Comparison of ENCODE assay signal across 1 cellular context in genomic region chr12:34022079-34022830, GRCh38.
TF ChIP-seq lines count a peak whose summit lies in the region.

A gene with protein sequence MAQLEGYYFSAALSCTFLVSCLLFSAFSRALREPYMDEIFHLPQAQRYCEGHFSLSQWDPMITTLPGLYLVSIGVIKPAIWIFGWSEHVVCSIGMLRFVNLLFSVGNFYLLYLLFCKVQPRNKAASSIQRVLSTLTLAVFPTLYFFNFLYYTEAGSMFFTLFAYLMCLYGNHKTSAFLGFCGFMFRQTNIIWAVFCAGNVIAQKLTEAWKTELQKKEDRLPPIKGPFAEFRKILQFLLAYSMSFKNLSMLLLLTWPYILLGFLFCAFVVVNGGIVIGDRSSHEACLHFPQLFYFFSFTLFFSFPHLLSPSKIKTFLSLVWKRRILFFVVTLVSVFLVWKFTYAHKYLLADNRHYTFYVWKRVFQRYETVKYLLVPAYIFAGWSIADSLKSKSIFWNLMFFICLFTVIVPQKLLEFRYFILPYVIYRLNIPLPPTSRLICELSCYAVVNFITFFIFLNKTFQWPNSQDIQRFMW (plus strand): TSS chr12:34022496. CDS start chr12:34022600, 104 bp downstream.

TF ChIP-seq in HepG2, 621 proteins besides CTCF, POLR2A, EP300 and RAD21 (continued from another document and continues in another):
- TF ChIP-seq ZBTB46 (CRISPR knock-in tag; IDR thresholded peaks at IDR 0.05; ENCODE audit: borderline replicate concordance) (no peak), ZNF773 (CRISPR knock-in tag; IDR thresholded peaks at IDR 0.05; ENCODE audit: borderline replicate concordance) (no peak), SKI (IDR thresholded peaks at IDR 0.05; ENCODE audit: partially characterized antibody) (peak; percentile 34), SRF (IDR thresholded peaks at IDR 0.05; ENCODE audit: low read depth, low read length) (peak; percentile 34; the same call in 1 of the 2 replicates), ZNF251 (CRISPR knock-in tag; IDR thresholded peaks at IDR 0.05) (no peak), ZBTB3 (CRISPR knock-in tag; IDR thresholded peaks at IDR 0.05; ENCODE audit: borderline replicate concordance, low read depth) (no peak), ZNF747 (CRISPR knock-in tag; IDR thresholded peaks at IDR 0.05; ENCODE audit: borderline replicate concordance) (peak; percentile 31; the same call in 1 of the 2 replicates), ZNF256 (CRISPR knock-in tag; conservative IDR thresholded peaks at IDR 0.05) (no peak), ZNF674 (CRISPR knock-in tag; IDR thresholded peaks at IDR 0.05; ENCODE audit: low read depth) (no peak), YEATS4 (CRISPR knock-in tag; IDR thresholded peaks at IDR 0.05; ENCODE audit: borderline replicate concordance) (peak; percentile 59; the same call in 1 of the 2 replicates), FLYWCH1 (CRISPR knock-in tag; IDR thresholded peaks at IDR 0.05) (no peak), ZNF382 (CRISPR knock-in tag; IDR thresholded peaks at IDR 0.05; ENCODE audit: borderline replicate concordance) (no peak), GPN1 (CRISPR knock-in tag; IDR thresholded peaks at IDR 0.05; ENCODE audit: borderline replicate concordance) (no peak), KDM6A (CRISPR knock-in tag; IDR thresholded peaks at IDR 0.05; ENCODE audit: low read depth) (no peak), ZNF547 (CRISPR knock-in tag; IDR thresholded peaks at IDR 0.05) (no peak), BRD4 (CRISPR knock-in tag; IDR thresholded peaks at IDR 0.05) (no peak; the same call in 1 of the 2 replicates), NR1H2 (CRISPR knock-in tag; IDR thresholded peaks at IDR 0.05; ENCODE audit: borderline replicate concordance, low read depth) (no peak), HNRNPL (IDR thresholded peaks at IDR 0.05; ENCODE audit: low read depth, low read length) (0 out of 2 replicates have a peak, but pooled peaks have one; percentile 19), FOXA1 (IDR thresholded peaks at IDR 0.05) (no peak), FOXA1 (CRISPR knock-in tag; IDR thresholded peaks at IDR 0.05) (peak; percentile 47; the same call in 1 of the 2 replicates), ONECUT2 (CRISPR knock-in tag; IDR thresholded peaks at IDR 0.05) (no peak), ZFP36 (IDR thresholded peaks at IDR 0.05; ENCODE audit: borderline replicate concordance, low read depth, low read length, partially characterized antibody) (no peak), ZFP36L2 (CRISPR knock-in tag; IDR thresholded peaks at IDR 0.05) (no peak), MTF1 (CRISPR knock-in tag; IDR thresholded peaks at IDR 0.05) (no peak), NFATC3 (CRISPR knock-in tag; IDR thresholded peaks at IDR 0.05) (no peak), ZNF839 (CRISPR knock-in tag; IDR thresholded peaks at IDR 0.05; ENCODE audit: borderline replicate concordance) (no peak; the same call in 1 of the 2 replicates), ZNF512B (CRISPR knock-in tag; IDR thresholded peaks at IDR 0.05; ENCODE audit: borderline replicate concordance) (no peak), MEF2D (CRISPR knock-in tag; IDR thresholded peaks at IDR 0.05) (peak; percentile 68; the same call in 1 of the 2 replicates), ZNF766 (CRISPR knock-in tag; IDR thresholded peaks at IDR 0.05; ENCODE audit: borderline replicate concordance) (no peak; the same call in 1 of the 2 replicates)
- TF ChIP-seq, protein P1, sequence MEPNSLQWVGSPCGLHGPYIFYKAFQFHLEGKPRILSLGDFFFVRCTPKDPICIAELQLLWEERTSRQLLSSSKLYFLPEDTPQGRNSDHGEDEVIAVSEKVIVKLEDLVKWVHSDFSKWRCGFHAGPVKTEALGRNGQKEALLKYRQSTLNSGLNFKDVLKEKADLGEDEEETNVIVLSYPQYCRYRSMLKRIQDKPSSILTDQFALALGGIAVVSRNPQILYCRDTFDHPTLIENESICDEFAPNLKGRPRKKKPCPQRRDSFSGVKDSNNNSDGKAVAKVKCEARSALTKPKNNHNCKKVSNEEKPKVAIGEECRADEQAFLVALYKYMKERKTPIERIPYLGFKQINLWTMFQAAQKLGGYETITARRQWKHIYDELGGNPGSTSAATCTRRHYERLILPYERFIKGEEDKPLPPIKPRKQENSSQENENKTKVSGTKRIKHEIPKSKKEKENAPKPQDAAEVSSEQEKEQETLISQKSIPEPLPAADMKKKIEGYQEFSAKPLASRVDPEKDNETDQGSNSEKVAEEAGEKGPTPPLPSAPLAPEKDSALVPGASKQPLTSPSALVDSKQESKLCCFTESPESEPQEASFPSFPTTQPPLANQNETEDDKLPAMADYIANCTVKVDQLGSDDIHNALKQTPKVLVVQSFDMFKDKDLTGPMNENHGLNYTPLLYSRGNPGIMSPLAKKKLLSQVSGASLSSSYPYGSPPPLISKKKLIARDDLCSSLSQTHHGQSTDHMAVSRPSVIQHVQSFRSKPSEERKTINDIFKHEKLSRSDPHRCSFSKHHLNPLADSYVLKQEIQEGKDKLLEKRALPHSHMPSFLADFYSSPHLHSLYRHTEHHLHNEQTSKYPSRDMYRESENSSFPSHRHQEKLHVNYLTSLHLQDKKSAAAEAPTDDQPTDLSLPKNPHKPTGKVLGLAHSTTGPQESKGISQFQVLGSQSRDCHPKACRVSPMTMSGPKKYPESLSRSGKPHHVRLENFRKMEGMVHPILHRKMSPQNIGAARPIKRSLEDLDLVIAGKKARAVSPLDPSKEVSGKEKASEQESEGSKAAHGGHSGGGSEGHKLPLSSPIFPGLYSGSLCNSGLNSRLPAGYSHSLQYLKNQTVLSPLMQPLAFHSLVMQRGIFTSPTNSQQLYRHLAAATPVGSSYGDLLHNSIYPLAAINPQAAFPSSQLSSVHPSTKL (CRISPR knock-in tag; IDR thresholded peaks at IDR 0.05) = peak; percentile 64; the same call in 1 of the 2 replicates
- TF ChIP-seq, protein P2, sequence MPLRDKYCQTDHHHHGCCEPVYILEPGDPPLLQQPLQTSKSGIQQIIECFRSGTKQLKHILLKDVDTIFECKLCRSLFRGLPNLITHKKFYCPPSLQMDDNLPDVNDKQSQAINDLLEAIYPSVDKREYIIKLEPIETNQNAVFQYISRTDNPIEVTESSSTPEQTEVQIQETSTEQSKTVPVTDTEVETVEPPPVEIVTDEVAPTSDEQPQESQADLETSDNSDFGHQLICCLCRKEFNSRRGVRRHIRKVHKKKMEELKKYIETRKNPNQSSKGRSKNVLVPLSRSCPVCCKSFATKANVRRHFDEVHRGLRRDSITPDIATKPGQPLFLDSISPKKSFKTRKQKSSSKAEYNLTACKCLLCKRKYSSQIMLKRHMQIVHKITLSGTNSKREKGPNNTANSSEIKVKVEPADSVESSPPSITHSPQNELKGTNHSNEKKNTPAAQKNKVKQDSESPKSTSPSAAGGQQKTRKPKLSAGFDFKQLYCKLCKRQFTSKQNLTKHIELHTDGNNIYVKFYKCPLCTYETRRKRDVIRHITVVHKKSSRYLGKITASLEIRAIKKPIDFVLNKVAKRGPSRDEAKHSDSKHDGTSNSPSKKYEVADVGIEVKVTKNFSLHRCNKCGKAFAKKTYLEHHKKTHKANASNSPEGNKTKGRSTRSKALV (CRISPR knock-in tag; IDR thresholded peaks at IDR 0.05) = 0 out of 2 replicates have a peak, but pooled peaks have one; percentile 43
- TF ChIP-seq, protein P3, sequence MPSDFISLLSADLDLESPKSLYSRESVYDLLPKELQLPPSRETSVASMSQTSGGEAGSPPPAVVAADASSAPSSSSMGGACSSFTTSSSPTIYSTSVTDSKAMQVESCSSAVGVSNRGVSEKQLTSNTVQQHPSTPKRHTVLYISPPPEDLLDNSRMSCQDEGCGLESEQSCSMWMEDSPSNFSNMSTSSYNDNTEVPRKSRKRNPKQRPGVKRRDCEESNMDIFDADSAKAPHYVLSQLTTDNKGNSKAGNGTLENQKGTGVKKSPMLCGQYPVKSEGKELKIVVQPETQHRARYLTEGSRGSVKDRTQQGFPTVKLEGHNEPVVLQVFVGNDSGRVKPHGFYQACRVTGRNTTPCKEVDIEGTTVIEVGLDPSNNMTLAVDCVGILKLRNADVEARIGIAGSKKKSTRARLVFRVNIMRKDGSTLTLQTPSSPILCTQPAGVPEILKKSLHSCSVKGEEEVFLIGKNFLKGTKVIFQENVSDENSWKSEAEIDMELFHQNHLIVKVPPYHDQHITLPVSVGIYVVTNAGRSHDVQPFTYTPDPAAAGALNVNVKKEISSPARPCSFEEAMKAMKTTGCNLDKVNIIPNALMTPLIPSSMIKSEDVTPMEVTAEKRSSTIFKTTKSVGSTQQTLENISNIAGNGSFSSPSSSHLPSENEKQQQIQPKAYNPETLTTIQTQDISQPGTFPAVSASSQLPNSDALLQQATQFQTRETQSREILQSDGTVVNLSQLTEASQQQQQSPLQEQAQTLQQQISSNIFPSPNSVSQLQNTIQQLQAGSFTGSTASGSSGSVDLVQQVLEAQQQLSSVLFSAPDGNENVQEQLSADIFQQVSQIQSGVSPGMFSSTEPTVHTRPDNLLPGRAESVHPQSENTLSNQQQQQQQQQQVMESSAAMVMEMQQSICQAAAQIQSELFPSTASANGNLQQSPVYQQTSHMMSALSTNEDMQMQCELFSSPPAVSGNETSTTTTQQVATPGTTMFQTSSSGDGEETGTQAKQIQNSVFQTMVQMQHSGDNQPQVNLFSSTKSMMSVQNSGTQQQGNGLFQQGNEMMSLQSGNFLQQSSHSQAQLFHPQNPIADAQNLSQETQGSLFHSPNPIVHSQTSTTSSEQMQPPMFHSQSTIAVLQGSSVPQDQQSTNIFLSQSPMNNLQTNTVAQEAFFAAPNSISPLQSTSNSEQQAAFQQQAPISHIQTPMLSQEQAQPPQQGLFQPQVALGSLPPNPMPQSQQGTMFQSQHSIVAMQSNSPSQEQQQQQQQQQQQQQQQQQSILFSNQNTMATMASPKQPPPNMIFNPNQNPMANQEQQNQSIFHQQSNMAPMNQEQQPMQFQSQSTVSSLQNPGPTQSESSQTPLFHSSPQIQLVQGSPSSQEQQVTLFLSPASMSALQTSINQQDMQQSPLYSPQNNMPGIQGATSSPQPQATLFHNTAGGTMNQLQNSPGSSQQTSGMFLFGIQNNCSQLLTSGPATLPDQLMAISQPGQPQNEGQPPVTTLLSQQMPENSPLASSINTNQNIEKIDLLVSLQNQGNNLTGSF (CRISPR knock-in tag; IDR thresholded peaks at IDR 0.05) = no peak
- TF ChIP-seq, protein P4, sequence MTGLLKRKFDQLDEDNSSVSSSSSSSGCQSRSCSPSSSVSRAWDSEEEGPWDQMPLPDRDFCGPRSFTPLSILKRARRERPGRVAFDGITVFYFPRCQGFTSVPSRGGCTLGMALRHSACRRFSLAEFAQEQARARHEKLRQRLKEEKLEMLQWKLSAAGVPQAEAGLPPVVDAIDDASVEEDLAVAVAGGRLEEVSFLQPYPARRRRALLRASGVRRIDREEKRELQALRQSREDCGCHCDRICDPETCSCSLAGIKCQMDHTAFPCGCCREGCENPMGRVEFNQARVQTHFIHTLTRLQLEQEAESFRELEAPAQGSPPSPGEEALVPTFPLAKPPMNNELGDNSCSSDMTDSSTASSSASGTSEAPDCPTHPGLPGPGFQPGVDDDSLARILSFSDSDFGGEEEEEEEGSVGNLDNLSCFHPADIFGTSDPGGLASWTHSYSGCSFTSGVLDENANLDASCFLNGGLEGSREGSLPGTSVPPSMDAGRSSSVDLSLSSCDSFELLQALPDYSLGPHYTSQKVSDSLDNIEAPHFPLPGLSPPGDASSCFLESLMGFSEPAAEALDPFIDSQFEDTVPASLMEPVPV (CRISPR knock-in tag; IDR thresholded peaks at IDR 0.05) = no peak
- TF ChIP-seq, protein P5, sequence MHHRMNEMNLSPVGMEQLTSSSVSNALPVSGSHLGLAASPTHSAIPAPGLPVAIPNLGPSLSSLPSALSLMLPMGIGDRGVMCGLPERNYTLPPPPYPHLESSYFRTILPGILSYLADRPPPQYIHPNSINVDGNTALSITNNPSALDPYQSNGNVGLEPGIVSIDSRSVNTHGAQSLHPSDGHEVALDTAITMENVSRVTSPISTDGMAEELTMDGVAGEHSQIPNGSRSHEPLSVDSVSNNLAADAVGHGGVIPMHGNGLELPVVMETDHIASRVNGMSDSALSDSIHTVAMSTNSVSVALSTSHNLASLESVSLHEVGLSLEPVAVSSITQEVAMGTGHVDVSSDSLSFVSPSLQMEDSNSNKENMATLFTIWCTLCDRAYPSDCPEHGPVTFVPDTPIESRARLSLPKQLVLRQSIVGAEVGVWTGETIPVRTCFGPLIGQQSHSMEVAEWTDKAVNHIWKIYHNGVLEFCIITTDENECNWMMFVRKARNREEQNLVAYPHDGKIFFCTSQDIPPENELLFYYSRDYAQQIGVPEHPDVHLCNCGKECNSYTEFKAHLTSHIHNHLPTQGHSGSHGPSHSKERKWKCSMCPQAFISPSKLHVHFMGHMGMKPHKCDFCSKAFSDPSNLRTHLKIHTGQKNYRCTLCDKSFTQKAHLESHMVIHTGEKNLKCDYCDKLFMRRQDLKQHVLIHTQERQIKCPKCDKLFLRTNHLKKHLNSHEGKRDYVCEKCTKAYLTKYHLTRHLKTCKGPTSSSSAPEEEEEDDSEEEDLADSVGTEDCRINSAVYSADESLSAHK (CRISPR knock-in tag; IDR thresholded peaks at IDR 0.05; ENCODE audit: borderline replicate concordance) = no peak
